In the genomic region with DNA sequence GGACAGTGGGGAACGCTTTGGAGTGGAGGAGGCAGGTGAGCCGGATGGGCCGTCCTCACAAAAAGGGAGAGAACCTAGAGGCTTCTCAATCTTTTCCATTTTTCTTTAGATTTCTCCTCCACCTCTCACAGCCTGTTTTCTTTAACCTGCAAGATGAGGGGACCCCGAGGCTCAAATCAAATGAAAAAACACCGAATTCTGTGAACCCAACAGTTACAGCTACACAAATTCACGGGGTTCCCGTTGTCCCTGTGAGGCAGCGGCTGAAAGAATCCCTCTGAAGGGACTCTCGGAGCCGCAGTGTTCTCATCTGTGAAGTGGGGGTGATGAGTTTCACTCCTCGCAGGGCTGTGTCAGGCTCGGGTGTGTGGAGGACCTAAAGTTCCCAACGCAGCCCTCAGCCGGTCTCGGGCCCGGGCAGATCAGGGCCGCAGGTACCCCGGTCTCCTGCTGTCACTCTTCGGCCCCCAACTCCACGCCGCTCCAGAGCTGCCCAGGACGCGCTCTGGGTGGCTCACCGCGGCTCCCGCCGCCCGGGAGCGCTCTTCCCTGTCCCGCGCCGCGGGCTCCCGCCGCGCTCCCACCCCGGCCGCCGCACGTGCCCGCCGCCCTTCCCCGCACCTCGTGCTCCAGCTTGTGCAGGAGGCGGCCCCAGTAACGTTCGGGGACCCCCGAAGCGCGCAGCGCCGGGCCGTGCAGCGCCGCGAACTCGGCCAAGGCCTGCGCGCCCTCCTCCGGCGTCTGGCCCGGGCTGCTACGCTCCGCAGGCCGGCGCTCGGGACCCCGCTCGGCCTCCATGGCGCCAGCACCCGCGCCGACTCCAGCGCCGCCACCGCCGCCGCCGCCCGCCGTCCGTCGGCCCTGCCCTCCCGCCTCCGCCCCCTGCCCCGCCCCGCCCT, we compare ENCODE assay signal across 8 cellular contexts.
DNase-seq lines count a peak whose midpoint lies in the region; ATAC-seq and TF ChIP-seq lines count a peak whose summit lies in the region.

A gene (minus strand): TSS at position 863 of the 899 bp plus-strand sequence. CDS start 65 bp downstream, at position 798.

- no peaks in the 10 kb centered on the region for H3K36me3 ChIP-seq in ES-I3 (ENCODE audit: insufficient read depth, low read length)

- DNase-seq in NB4 (ENCODE audit: low read depth) (peak; percentile 72), medulla oblongata (ENCODE audit: extremely low spot score) (peak; percentile 21)
- DNase-seq in activated CD4-positive, alpha-beta T cell treated with anti-CD3 and anti-CD28 coated beads, Interleukin-2, amount 50 U/mL, for 48 hours, result peak; percentile 48 to 52
- peak; percentile 51 for DNase-seq in effector CD8-positive, alpha-beta T cell (lab: John Stamatoyannopoulos, UW)
- DNase-seq in stimulated activated CD4-positive, alpha-beta T cell treated with anti-CD3 and anti-CD28 coated beads, TNF-alpha, amount 100 ng/mL, for 1 hour (ENCODE audit: low read depth in 3 of 3, low spot score in 1 of 3), result peak; percentile 26 to 49 (median 47)

- peaks cover 11% of the 10 kb centered on the region; the same call in 1 of the 2 replicates for H3K4me1 ChIP-seq in ES-I3 (ENCODE audit: insufficient read depth, low read length)

- peak; percentile 36 for TF ChIP-seq POLR2A in NB4 (IDR thresholded peaks at IDR 0.05; ENCODE audit: extremely low read depth, insufficient read length)

- H3K9me3 ChIP-seq in ES-I3 (ENCODE audit: control insufficient read depth, insufficient read depth, low read length), result no peaks in the 10 kb centered on the region

- no peak for TF ChIP-seq CTCF in NB4 (IDR thresholded peaks at IDR 0.05; ENCODE audit: low read depth, low read length)

- peak; percentile 46 for ATAC-seq in GM21825 (IDR thresholded peaks at IDR 0.05; ENCODE audit: unreplicated experiment)
- no peak for ATAC-seq in HG02870 (IDR thresholded peaks at IDR 0.05; ENCODE audit: unreplicated experiment)

- H3K9ac ChIP-seq in ES-I3 (ENCODE audit: low read depth, low read length), result peak within 1 kb of the TSS; percentile 58

- peak within 1 kb of the TSS; percentile 97 for H3K4me3 ChIP-seq in NB4 (ENCODE audit: low read depth, low read length)

Comparison
In these comparisons a context has a peak if more than half of its experiments do, and no peak if none do; other contexts are left out.
1. DNase-seq: peak in every context shown above with its lines; median percentile 72 in NB4; 51 in effector CD8-positive, alpha-beta T cell; 50 in activated CD4-positive, alpha-beta T cell treated with anti-CD3 and anti-CD28 coated beads, Interleukin-2, amount 50 U/mL, for 48 hours; 47 in stimulated activated CD4-positive, alpha-beta T cell treated with anti-CD3 and anti-CD28 coated beads, TNF-alpha, amount 100 ng/mL, for 1 hour; 21 in medulla oblongata.